21 cellular contexts compared by ENCODE assay signal in the genomic region with DNA sequence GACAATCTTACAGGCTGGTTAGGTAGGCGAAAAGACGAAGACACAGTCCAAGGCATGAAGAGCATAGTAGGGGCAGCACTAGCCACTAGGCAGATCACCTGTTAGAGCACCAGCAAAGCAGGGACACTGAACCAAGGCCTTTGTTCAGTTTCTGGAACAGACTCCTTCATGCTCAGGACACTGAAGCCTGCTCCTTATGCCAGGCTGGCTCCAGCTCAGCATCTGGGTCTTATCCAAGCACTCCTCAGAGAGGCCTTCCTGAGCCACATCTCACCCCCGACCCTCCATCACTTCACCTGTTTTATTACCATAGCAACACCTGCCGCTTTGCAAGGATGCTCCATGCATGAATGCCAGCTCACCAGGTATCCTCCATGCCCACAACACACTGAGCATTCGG.
"Had no signal": no experiment of that assay in that cellular context is flagged by ENCODE, and none has a peak within 500 bp of the region (broad histone marks: within the 10 kb centered on the region; RNA-seq: fewer than 3 reads in every experiment).

No MANE protein-coding gene starts in this region.

- H3K9me3 Mint-ChIP-seq: memory B cell; stimulated activated naive CD8-positive, alpha-beta T cell treated with anti-CD3 and anti-CD28 coated beads, Interleukin-15, amount 100 ng/mL, for 72 hours had no signal

- ATAC-seq: body of pancreas; esophagus mucosa; gastrocnemius medialis; heart right ventricle; left ventricle myocardium superior; mucosa of descending colon; right lobe of liver; stimulated activated naive CD8-positive, alpha-beta T cell treated with anti-CD3 and anti-CD28 coated beads, Interleukin-15, amount 100 ng/mL, for 72 hours; upper lobe of right lung had no signal

- H3K36me3 ChIP-seq: gastrocnemius medialis, heart right ventricle, neural progenitor cell, right lobe of liver, thoracic aorta, upper lobe of right lung, WERI-Rb-1 had no signal

- H3K36me3 Mint-ChIP-seq: activated naive CD8-positive, alpha-beta T cell; memory B cell; naive B cell; neural progenitor cell had no signal

- H3K27ac Mint-ChIP-seq: activated naive CD8-positive, alpha-beta T cell; memory B cell; naive B cell; neural progenitor cell; stimulated activated naive CD8-positive, alpha-beta T cell treated with anti-CD3 and anti-CD28 coated beads, Interleukin-15, amount 100 ng/mL, for 72 hours had no signal

- H3K4me3 Mint-ChIP-seq: activated naive CD8-positive, alpha-beta T cell; memory B cell; naive B cell; neural progenitor cell; stimulated activated naive CD8-positive, alpha-beta T cell treated with anti-CD3 and anti-CD28 coated beads, Interleukin-15, amount 100 ng/mL, for 72 hours had no signal

- H3K4me3 ChIP-seq: body of pancreas, gastrocnemius medialis, heart right ventricle, mucosa of descending colon, neural progenitor cell, right lobe of liver, thoracic aorta, upper lobe of right lung had no signal

- H3K4me1 Mint-ChIP-seq: memory B cell; naive B cell; neural progenitor cell; stimulated activated naive CD8-positive, alpha-beta T cell treated with anti-CD3 and anti-CD28 coated beads, Interleukin-15, amount 100 ng/mL, for 72 hours had no signal

- H3K27ac ChIP-seq: body of pancreas, gastrocnemius medialis, heart right ventricle, neural progenitor cell, right lobe of liver, thoracic aorta, upper lobe of right lung, WERI-Rb-1 had no signal

- H3K4me1 ChIP-seq: body of pancreas, neural progenitor cell, right lobe of liver, upper lobe of right lung had no signal

- H3K9me3 ChIP-seq: body of pancreas, gastrocnemius medialis, heart right ventricle, mucosa of descending colon, right lobe of liver, thoracic aorta, upper lobe of right lung had no signal

- DNase-seq: activated CD4-positive, alpha-beta T cell treated with anti-CD3 and anti-CD28 coated beads, Interleukin-2, amount 50 U/mL, for 4 hours; activated T-cell treated with anti-CD3 and anti-CD28 coated beads for 4 hours; body of pancreas; effector CD8-positive, alpha-beta T cell; gastrocnemius medialis; heart right ventricle; kidney glomerular epithelial cell; left ventricle myocardium superior; mucosa of descending colon; naive B cell; right lobe of liver; small intestine; stimulated activated CD4-positive, alpha-beta T cell treated with anti-CD3 and anti-CD28 coated beads, Interleukin-4, amount 100 ng/mL, for 1 hour; stimulated activated naive CD8-positive, alpha-beta T cell treated with anti-CD3 and anti-CD28 coated beads, Interleukin-15, amount 100 ng/mL, for 72 hours; upper lobe of right lung; WERI-Rb-1 had no signal

- H3K27me3 ChIP-seq: body of pancreas, gastrocnemius medialis, heart right ventricle, neural progenitor cell, right lobe of liver, upper lobe of right lung had no signal
